Comparison of ENCODE assay signal across 1 cellular context in the genomic region with DNA sequence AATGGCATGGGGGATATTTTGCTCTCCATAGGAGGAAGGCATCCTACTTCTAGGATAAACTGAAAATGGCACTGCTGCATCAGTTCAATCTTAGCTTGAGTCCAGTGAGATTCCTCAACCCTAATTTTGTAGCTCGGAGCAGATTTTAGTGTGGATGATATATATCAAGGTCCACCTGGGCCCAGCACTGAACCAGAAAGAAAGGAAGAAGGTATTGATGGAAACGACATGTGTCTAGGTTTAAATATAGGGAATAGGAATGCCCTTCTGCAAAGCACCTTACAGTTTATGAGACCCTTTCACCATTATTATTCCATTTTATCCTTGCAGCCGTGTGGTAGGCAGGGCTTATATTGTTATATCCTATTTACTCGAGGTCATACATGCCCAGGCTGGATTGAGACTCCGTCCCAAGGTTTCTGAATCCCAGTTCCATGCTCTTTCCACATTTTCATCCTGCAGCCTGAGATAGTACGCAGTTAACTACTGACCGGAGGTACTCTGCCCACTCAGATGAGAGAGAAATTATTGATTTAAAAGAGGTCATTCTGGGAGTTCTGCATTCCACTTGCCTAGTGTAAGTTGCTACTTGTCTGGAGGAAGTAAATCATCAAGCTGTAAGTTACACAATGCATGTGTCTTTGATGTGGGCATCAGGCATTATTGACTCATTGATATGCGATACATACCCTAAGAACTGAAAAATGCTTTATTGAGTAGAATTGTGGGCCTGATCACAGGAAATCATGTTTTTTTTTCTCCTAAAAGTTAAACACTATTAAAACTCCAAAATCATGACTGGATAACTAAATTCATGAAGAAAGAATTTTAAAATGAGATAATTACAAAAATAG.
TF ChIP-seq lines count a peak whose summit lies in the region.

No MANE protein-coding gene starts in this region.

TF ChIP-seq in HepG2, 621 proteins besides CTCF, POLR2A, EP300 and RAD21 (continued from another document and continues in another):
- TF ChIP-seq, protein P1, sequence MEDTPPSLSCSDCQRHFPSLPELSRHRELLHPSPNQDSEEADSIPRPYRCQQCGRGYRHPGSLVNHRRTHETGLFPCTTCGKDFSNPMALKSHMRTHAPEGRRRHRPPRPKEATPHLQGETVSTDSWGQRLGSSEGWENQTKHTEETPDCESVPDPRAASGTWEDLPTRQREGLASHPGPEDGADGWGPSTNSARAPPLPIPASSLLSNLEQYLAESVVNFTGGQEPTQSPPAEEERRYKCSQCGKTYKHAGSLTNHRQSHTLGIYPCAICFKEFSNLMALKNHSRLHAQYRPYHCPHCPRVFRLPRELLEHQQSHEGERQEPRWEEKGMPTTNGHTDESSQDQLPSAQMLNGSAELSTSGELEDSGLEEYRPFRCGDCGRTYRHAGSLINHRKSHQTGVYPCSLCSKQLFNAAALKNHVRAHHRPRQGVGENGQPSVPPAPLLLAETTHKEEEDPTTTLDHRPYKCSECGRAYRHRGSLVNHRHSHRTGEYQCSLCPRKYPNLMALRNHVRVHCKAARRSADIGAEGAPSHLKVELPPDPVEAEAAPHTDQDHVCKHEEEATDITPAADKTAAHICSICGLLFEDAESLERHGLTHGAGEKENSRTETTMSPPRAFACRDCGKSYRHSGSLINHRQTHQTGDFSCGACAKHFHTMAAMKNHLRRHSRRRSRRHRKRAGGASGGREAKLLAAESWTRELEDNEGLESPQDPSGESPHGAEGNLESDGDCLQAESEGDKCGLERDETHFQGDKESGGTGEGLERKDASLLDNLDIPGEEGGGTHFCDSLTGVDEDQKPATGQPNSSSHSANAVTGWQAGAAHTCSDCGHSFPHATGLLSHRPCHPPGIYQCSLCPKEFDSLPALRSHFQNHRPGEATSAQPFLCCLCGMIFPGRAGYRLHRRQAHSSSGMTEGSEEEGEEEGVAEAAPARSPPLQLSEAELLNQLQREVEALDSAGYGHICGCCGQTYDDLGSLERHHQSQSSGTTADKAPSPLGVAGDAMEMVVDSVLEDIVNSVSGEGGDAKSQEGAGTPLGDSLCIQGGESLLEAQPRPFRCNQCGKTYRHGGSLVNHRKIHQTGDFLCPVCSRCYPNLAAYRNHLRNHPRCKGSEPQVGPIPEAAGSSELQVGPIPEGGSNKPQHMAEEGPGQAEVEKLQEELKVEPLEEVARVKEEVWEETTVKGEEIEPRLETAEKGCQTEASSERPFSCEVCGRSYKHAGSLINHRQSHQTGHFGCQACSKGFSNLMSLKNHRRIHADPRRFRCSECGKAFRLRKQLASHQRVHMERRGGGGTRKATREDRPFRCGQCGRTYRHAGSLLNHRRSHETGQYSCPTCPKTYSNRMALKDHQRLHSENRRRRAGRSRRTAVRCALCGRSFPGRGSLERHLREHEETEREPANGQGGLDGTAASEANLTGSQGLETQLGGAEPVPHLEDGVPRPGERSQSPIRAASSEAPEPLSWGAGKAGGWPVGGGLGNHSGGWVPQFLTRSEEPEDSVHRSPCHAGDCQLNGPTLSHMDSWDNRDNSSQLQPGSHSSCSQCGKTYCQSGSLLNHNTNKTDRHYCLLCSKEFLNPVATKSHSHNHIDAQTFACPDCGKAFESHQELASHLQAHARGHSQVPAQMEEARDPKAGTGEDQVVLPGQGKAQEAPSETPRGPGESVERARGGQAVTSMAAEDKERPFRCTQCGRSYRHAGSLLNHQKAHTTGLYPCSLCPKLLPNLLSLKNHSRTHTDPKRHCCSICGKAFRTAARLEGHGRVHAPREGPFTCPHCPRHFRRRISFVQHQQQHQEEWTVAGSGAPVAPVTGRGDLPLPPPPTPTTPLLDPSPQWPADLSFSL (CRISPR knock-in tag; IDR thresholded peaks at IDR 0.05) = no peak; the same call in 1 of the 2 replicates
- TF ChIP-seq PCBP2 (optimal IDR thresholded peaks at IDR 0.05; ENCODE audit: low read depth, low read length, poor library complexity, severe bottlenecking) (no peak), ZNF160 (CRISPR knock-in tag; IDR thresholded peaks at IDR 0.05) (0 out of 2 replicates have a peak, but pooled peaks have one; percentile 57), AKAP8 (CRISPR knock-in tag; IDR thresholded peaks at IDR 0.05) (peak; percentile 94; the same call in 1 of the 2 replicates), ZNF547 (CRISPR knock-in tag; IDR thresholded peaks at IDR 0.05) (no peak), ZBTB7B (CRISPR knock-in tag; IDR thresholded peaks at IDR 0.05) (peak; percentile 93), MXI1 (IDR thresholded peaks at IDR 0.05; ENCODE audit: borderline replicate concordance, low read depth, low read length) (peak; percentile 24; the same call in 1 of the 3 replicates), TRIM24 (CRISPR knock-in tag; IDR thresholded peaks at IDR 0.05) (peak; percentile 64; the same call in 1 of the 2 replicates), MED8 (CRISPR knock-in tag; IDR thresholded peaks at IDR 0.05; ENCODE audit: insufficient replicate concordance) (peak; percentile 97), ZNF484 (CRISPR knock-in tag; IDR thresholded peaks at IDR 0.05; ENCODE audit: borderline replicate concordance, low read depth) (no peak), NFE2 (CRISPR knock-in tag; IDR thresholded peaks at IDR 0.05) (peak; percentile 18; the same call in 1 of the 2 replicates), ZMYM3 (CRISPR knock-in tag; IDR thresholded peaks at IDR 0.05) (peak; percentile 88), SRF (IDR thresholded peaks at IDR 0.05; ENCODE audit: low read depth, low read length) (no peak), SCMH1 (CRISPR knock-in tag; IDR thresholded peaks at IDR 0.05; ENCODE audit: borderline replicate concordance) (no peak), NAIF1 (CRISPR knock-in tag; IDR thresholded peaks at IDR 0.05; ENCODE audit: borderline replicate concordance) (no peak), CAMTA2 (CRISPR knock-in tag; IDR thresholded peaks at IDR 0.05; ENCODE audit: borderline replicate concordance) (no peak), ZNF616 (CRISPR knock-in tag; IDR thresholded peaks at IDR 0.05; ENCODE audit: low read depth) (no peak), FIP1L1 (IDR thresholded peaks at IDR 0.05; ENCODE audit: borderline replicate concordance, insufficient read depth, low read depth, low read length) (no peak), RNF2 (conservative IDR thresholded peaks at IDR 0.05; ENCODE audit: low read depth) (0 out of 2 replicates have a peak, but pooled peaks have one; percentile 70), FOXA1 (IDR thresholded peaks at IDR 0.05) (peak; percentile 87), FOXA1 (CRISPR knock-in tag; IDR thresholded peaks at IDR 0.05) (peak; percentile 99), ARNTL (CRISPR knock-in tag; IDR thresholded peaks at IDR 0.05) (peak; percentile 72; the same call in 1 of the 2 replicates), GPN1 (CRISPR knock-in tag; IDR thresholded peaks at IDR 0.05; ENCODE audit: borderline replicate concordance) (no peak), SUZ12 (IDR thresholded peaks at IDR 0.05; ENCODE audit: low read depth, low read length) (no peak)
- TF ChIP-seq, protein P2, sequence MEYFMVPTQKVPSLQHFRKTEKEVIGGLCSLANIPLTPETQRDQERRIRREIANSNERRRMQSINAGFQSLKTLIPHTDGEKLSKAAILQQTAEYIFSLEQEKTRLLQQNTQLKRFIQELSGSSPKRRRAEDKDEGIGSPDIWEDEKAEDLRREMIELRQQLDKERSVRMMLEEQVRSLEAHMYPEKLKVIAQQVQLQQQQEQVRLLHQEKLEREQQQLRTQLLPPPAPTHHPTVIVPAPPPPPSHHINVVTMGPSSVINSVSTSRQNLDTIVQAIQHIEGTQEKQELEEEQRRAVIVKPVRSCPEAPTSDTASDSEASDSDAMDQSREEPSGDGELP (IDR thresholded peaks at IDR 0.05; ENCODE audit: borderline replicate concordance, low read depth) = peak; percentile 89
- TF ChIP-seq, protein P3, sequence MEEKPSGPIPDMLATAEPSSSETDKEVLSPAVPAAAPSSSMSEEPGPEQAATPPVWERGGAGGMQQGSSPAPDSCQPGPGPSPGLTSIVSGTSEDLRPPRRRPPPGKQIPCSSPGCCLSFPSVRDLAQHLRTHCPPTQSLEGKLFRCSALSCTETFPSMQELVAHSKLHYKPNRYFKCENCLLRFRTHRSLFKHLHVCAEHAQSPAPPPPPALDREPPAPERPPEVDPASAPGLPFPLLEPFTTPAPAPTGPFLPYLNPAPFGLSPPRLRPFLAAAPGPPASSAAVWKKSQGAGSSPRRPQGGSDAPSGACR (CRISPR knock-in tag; IDR thresholded peaks at IDR 0.05) = peak; percentile 34; the same call in 1 of the 2 replicates
- TF ChIP-seq, protein P4, sequence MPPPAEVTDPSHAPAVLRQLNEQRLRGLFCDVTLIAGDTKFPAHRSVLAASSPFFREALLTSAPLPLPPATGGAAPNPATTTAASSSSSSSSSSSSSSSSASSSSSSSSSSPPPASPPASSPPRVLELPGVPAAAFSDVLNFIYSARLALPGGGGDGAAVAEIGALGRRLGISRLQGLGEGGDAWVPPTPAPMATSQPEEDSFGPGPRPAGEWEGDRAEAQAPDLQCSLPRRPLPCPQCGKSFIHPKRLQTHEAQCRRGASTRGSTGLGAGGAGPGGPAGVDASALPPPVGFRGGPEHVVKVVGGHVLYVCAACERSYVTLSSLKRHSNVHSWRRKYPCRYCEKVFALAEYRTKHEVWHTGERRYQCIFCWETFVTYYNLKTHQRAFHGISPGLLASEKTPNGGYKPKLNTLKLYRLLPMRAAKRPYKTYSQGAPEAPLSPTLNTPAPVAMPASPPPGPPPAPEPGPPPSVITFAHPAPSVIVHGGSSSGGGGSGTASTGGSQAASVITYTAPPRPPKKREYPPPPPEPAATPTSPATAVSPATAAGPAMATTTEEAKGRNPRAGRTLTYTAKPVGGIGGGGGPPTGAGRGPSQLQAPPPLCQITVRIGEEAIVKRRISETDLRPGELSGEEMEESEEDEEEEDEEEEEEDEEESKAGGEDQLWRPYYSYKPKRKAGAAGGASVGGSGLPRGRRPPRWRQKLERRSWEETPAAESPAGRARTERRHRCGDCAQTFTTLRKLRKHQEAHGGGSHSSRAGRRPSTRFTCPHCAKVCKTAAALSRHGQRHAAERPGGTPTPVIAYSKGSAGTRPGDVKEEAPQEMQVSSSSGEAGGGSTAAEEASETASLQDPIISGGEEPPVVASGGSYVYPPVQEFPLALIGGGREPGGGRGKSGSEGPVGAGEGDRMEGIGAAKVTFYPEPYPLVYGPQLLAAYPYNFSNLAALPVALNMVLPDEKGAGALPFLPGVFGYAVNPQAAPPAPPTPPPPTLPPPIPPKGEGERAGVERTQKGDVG (CRISPR knock-in tag; IDR thresholded peaks at IDR 0.05; ENCODE audit: borderline replicate concordance) = no peak; the same call in 1 of the 2 replicates
- TF ChIP-seq, protein P5, sequence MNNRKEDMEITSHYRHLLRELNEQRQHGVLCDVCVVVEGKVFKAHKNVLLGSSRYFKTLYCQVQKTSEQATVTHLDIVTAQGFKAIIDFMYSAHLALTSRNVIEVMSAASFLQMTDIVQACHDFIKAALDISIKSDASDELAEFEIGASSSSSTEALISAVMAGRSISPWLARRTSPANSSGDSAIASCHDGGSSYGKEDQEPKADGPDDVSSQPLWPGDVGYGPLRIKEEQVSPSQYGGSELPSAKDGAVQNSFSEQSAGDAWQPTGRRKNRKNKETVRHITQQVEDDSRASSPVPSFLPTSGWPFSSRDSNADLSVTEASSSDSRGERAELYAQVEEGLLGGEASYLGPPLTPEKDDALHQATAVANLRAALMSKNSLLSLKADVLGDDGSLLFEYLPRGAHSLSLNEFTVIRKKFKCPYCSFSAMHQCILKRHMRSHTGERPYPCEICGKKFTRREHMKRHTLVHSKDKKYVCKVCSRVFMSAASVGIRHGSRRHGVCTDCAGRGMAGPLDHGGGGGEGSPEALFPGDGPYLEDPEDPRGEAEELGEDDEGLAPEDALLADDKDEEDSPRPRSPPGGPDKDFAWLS (CRISPR knock-in tag; IDR thresholded peaks at IDR 0.05; ENCODE audit: borderline replicate concordance) = no peak
- TF ChIP-seq, protein P6, sequence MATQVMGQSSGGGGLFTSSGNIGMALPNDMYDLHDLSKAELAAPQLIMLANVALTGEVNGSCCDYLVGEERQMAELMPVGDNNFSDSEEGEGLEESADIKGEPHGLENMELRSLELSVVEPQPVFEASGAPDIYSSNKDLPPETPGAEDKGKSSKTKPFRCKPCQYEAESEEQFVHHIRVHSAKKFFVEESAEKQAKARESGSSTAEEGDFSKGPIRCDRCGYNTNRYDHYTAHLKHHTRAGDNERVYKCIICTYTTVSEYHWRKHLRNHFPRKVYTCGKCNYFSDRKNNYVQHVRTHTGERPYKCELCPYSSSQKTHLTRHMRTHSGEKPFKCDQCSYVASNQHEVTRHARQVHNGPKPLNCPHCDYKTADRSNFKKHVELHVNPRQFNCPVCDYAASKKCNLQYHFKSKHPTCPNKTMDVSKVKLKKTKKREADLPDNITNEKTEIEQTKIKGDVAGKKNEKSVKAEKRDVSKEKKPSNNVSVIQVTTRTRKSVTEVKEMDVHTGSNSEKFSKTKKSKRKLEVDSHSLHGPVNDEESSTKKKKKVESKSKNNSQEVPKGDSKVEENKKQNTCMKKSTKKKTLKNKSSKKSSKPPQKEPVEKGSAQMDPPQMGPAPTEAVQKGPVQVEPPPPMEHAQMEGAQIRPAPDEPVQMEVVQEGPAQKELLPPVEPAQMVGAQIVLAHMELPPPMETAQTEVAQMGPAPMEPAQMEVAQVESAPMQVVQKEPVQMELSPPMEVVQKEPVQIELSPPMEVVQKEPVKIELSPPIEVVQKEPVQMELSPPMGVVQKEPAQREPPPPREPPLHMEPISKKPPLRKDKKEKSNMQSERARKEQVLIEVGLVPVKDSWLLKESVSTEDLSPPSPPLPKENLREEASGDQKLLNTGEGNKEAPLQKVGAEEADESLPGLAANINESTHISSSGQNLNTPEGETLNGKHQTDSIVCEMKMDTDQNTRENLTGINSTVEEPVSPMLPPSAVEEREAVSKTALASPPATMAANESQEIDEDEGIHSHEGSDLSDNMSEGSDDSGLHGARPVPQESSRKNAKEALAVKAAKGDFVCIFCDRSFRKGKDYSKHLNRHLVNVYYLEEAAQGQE (IDR thresholded peaks at IDR 0.05; ENCODE audit: borderline replicate concordance in 1 of 2, low read depth in 1 of 2, low read length in 2 of 2) = peak in 1 of 2 experiments; percentile 76; a peak in 2 of 4 replicates
- TF ChIP-seq, protein P7, sequence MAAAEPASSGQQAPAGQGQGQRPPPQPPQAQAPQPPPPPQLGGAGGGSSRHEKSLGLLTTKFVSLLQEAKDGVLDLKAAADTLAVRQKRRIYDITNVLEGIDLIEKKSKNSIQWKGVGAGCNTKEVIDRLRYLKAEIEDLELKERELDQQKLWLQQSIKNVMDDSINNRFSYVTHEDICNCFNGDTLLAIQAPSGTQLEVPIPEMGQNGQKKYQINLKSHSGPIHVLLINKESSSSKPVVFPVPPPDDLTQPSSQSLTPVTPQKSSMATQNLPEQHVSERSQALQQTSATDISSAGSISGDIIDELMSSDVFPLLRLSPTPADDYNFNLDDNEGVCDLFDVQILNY (CRISPR knock-in tag; conservative IDR thresholded peaks at IDR 0.05) = no peak
- TF ChIP-seq, protein P8, sequence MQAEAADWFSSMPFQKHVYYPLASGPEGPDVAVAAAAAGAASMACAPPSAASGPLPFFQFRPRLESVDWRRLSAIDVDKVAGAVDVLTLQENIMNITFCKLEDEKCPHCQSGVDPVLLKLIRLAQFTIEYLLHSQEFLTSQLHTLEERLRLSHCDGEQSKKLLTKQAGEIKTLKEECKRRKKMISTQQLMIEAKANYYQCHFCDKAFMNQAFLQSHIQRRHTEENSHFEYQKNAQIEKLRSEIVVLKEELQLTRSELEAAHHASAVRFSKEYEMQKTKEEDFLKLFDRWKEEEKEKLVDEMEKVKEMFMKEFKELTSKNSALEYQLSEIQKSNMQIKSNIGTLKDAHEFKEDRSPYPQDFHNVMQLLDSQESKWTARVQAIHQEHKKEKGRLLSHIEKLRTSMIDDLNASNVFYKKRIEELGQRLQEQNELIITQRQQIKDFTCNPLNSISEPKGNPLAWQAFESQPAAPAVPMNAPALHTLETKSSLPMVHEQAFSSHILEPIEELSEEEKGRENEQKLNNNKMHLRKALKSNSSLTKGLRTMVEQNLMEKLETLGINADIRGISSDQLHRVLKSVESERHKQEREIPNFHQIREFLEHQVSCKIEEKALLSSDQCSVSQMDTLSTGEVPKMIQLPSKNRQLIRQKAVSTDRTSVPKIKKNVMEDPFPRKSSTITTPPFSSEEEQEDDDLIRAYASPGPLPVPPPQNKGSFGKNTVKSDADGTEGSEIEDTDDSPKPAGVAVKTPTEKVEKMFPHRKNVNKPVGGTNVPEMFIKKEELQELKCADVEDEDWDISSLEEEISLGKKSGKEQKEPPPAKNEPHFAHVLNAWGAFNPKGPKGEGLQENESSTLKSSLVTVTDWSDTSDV (CRISPR knock-in tag; IDR thresholded peaks at IDR 0.05) = no peak
